ENCODE assay signal across 8 cellular contexts in the genomic region with DNA sequence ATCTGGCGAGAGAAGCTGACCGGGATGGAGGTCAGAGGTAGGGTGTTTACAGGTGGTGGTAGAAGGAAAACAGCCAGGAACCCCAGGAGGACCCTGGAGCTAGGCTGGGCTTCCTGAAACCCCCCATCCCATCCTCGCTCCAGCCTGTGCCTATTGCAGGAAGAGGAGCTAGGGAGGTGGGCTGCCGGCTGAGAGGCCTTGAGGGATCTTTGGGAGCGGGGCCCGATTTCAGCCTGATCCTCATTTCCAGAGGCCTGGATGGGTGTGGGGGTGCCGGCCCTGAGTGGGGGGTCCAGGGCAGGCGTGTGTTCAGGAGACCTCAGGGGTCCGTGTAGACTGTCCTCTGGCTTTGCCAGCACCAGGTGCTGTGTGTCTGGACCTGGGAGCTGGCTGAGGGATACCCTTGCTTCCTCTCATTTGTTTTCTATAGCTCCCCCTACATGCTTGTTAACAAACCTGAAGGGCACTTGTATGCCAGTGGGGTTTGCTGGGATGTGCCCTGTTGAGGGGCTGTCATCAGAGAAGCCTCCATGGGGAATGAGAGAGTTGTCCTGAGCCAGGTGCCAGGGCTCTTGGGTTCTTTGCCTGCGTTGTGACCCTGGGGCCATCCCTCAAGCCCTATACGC. TPM values are rescaled to one million over a fixed set of nuclear protein-coding genes. Genes with fewer than 3 reads are reported as not detected.
DNase-seq lines count a peak whose midpoint lies in the region; ATAC-seq and TF ChIP-seq lines count a peak whose summit lies in the region.
"Had no signal": no experiment of that assay in that cellular context is flagged by ENCODE, and none has a peak within 500 bp of the region (broad histone marks: within the 10 kb centered on the region; RNA-seq: fewer than 3 reads in every experiment).

No MANE protein-coding gene starts in this region.

- H3K4me1 ChIP-seq in CD8-positive, alpha-beta T cell (ENCODE audit: insufficient read depth, low read length): peaks cover 6% of the 10 kb centered on the region
- 0 out of 2 replicates have a peak, but pooled peaks cover 3% of the 10 kb centered on the region for H3K4me1 ChIP-seq in HEK293 (ENCODE audit: control insufficient read depth, insufficient read depth, low read length)

- CTCF ChIA-PET in CD8-positive, alpha-beta T cell (lab: Charles Lee): interaction anchor here (1.7 to 3.7 kb wide), 2 partner anchors 8 to 235 kb away, joined by 4 to 21 read pairs; no protein-coding TSS in a partner anchor
- CTCF ChIA-PET in HEK293 (lab: Yijun Ruan, JAX): interaction anchor here (0.6 to 1.9 kb wide), 7 partner anchors 9 to 271 kb away, joined by 3 to 15 read pairs (median 3); no protein-coding TSS in a partner anchor

- no peaks in the 10 kb centered on the region for H3K9me3 ChIP-seq in CD8-positive, alpha-beta T cell (ENCODE audit: low read length)
- no peaks in the 10 kb centered on the region for H3K9me3 ChIP-seq in HEK293 (ENCODE audit: control insufficient read depth, insufficient read depth, low read depth, low read length)

- no peaks in the 10 kb centered on the region for H3K36me3 ChIP-seq in CD8-positive, alpha-beta T cell (ENCODE audit: insufficient read depth, low read length)
- no peaks in the 10 kb centered on the region for H3K36me3 ChIP-seq in HEK293 (ENCODE audit: control insufficient read depth in 2 of 2, insufficient read depth in 1 of 2, low read length in 2 of 2)

- H3K4me1 Mint-ChIP-seq in CD8-positive, alpha-beta T cell (ENCODE audit: low read depth): peaks cover 6% of the 10 kb centered on the region
- H3K4me1 Mint-ChIP-seq in naive B cell: peaks cover 4 to 18% (median 11%) of the 10 kb centered on the region in 3 donors

- peak overlapping the region; percentile 58 for H3K4me3 Mint-ChIP-seq in CD8-positive, alpha-beta T cell
- H3K4me3 Mint-ChIP-seq in naive B cell: peak overlapping the region in 5 of 8 donors; percentile 46 to 64 (median 55)

- peaks cover 39% of the 10 kb centered on the region for H3K27me3 Mint-ChIP-seq in CD8-positive, alpha-beta T cell (ENCODE audit: low read depth)
- peaks cover 38 to 73% (median 60%) of the 10 kb centered on the region in 3 donors for H3K27me3 Mint-ChIP-seq in naive B cell

- no peak overlapping the region for H3K27ac ChIP-seq in CD8-positive, alpha-beta T cell (ENCODE audit: low read depth, low read length)
- no peak overlapping the region; the same call in 1 of the 2 replicates for H3K27ac ChIP-seq in HEK293 (ENCODE audit: extremely low read depth, low read depth, low read length)
- H3K27ac ChIP-seq: HL-60 had no signal

- intact Hi-C loops in CD8-positive, alpha-beta T cell (cut with DNase I, micrococcal nuclease): no loop called here

- no peak for ATAC-seq in CD8-positive, alpha-beta T cell
- ATAC-seq in naive B cell (ENCODE audit: low read depth in 2 of 2): no peak
- no peak for ATAC-seq in HG03469 (IDR thresholded peaks at IDR 0.05; ENCODE audit: unreplicated experiment)

- POLR2A ChIA-PET in CD8-positive, alpha-beta T cell (lab: Charles Lee): interaction anchor here (0.6 to 1.1 kb wide), 2 partner anchors 9 to 15 kb away, joined by 3 read pairs; no protein-coding TSS in a partner anchor
- POLR2A ChIA-PET in HEK293 (lab: Yijun Ruan, JAX): interaction anchor here (0.6 to 1.0 kb wide), 3 partner anchors 9 to 371 kb away, joined by 3 to 7 read pairs (median 3); no protein-coding TSS in a partner anchor

- no peaks in the 10 kb centered on the region for H3K9me3 Mint-ChIP-seq in CD8-positive, alpha-beta T cell
- H3K9me3 Mint-ChIP-seq in naive B cell: no peaks in the 10 kb centered on the region

- H3K36me3 Mint-ChIP-seq in CD8-positive, alpha-beta T cell: no peaks in the 10 kb centered on the region
- H3K36me3 Mint-ChIP-seq in naive B cell: no peaks in the 10 kb centered on the region

- no peak for DNase-seq in CD8-positive, alpha-beta T cell
- peak; percentile 77 for DNase-seq in cerebellar cortex (ENCODE audit: low spot score)
- no peak for DNase-seq in naive B cell
- DNase-seq in NCI-H2029 (lab: John Stamatoyannopoulos, UW): no peak
- DNase-seq in inferior parietal cortex (ENCODE audit: extremely low spot score): no peak

- no peak for TF ChIP-seq CTCF in CD8-positive, alpha-beta T cell (IDR thresholded peaks at IDR 0.05)
- 0 out of 2 replicates have a peak, but pooled peaks have one; percentile 6 for TF ChIP-seq CTCF in HEK293 (tag by site-specific recombination; IDR thresholded peaks at IDR 0.05)

- no peak overlapping the region for H3K27ac Mint-ChIP-seq in CD8-positive, alpha-beta T cell
- no peak overlapping the region for H3K27ac Mint-ChIP-seq in naive B cell

- H3K4me3 ChIP-seq in CD8-positive, alpha-beta T cell (ENCODE audit: low read depth, low read length): peak overlapping the region; percentile 23
- H3K4me3 ChIP-seq in HEK293 (ENCODE audit: low read depth, low read length): peak overlapping the region; percentile 36

- peaks cover 12% of the 10 kb centered on the region for H3K27me3 ChIP-seq in CD8-positive, alpha-beta T cell (ENCODE audit: insufficient read depth, low read length)

TF ChIP-seq in HEK293, 187 proteins besides CTCF, POLR2A, EP300 and RAD21:
- TF ChIP-seq ZBTB17 (tag by site-specific recombination; IDR thresholded peaks at IDR 0.05) (peak; percentile 36; the same call in 1 of the 2 replicates), ZNF335 (tag by site-specific recombination; conservative IDR thresholded peaks at IDR 0.05) (peak; percentile 78), ZFHX2 (tag by site-specific recombination; conservative IDR thresholded peaks at IDR 0.05) (no peak), ZBTB20 (tag by site-specific recombination; IDR thresholded peaks at IDR 0.05) (peak; percentile 25; the same call in 1 of the 2 replicates), SCRT1 (tag by site-specific recombination; IDR thresholded peaks at IDR 0.05; ENCODE audit: borderline replicate concordance) (0 out of 2 replicates have a peak, but pooled peaks have one; percentile 2), ZNF544 (tag by site-specific recombination; IDR thresholded peaks at IDR 0.05) (no peak), ZNF292 (tag by site-specific recombination; IDR thresholded peaks at IDR 0.05; ENCODE audit: borderline replicate concordance, low read depth) (no peak), KLF10 (tag by site-specific recombination; IDR thresholded peaks at IDR 0.05) (no peak), GLIS2 (tag by site-specific recombination; IDR thresholded peaks at IDR 0.05) (peak; percentile 23; the same call in 1 of the 2 replicates)
- TF ChIP-seq, protein P1, sequence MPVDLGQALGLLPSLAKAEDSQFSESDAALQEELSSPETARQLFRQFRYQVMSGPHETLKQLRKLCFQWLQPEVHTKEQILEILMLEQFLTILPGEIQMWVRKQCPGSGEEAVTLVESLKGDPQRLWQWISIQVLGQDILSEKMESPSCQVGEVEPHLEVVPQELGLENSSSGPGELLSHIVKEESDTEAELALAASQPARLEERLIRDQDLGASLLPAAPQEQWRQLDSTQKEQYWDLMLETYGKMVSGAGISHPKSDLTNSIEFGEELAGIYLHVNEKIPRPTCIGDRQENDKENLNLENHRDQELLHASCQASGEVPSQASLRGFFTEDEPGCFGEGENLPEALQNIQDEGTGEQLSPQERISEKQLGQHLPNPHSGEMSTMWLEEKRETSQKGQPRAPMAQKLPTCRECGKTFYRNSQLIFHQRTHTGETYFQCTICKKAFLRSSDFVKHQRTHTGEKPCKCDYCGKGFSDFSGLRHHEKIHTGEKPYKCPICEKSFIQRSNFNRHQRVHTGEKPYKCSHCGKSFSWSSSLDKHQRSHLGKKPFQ (tag by site-specific recombination; IDR thresholded peaks at IDR 0.05): 0 out of 2 replicates have a peak, but pooled peaks have one; percentile 11

RNA-seq across cellular contexts. Expression of a gene that starts 18.9 kb away (rescaled TPM):
- total RNA-seq in CD8-positive, alpha-beta T cell: 10 to 100 TPM; 18.9 to 19.9 TPM
- polyA plus RNA-seq in naive B cell (ENCODE audit: low read depth in 6 of 6): 1 to 10 TPM in 3 of 6 donors, under 1 TPM in 2, not detected in 1; 0.96 to 2.9 (median 1.4) TPM

RNA-seq across cellular contexts. Expression of a gene that starts 27.9 kb away (rescaled TPM):
- total RNA-seq in CD8-positive, alpha-beta T cell: under 1 TPM in 1 of 2 experiments, not detected in 1; 0.08 TPM
- not detected for polyA plus RNA-seq in naive B cell (ENCODE audit: low read depth in 6 of 6)
